Comparison of ENCODE assay signal across 1 cellular context in genomic region chr14:37595809-37596595, GRCh38.
TF ChIP-seq lines count a peak whose summit lies in the region.

No MANE protein-coding gene starts in this region.

TF ChIP-seq in HepG2, 621 proteins besides CTCF, POLR2A, EP300 and RAD21 (continued from another document and continues in another):
- TF ChIP-seq KIAA2018 (CRISPR knock-in tag; IDR thresholded peaks at IDR 0.05; ENCODE audit: borderline replicate concordance) (no peak), POLR2AphosphoS2 (IDR thresholded peaks at IDR 0.05; ENCODE audit: low read depth, low read length) (0 out of 2 replicates have a peak, but pooled peaks have one; percentile 63), ZC3H4 (CRISPR knock-in tag; IDR thresholded peaks at IDR 0.05; ENCODE audit: borderline replicate concordance) (no peak), BRCA1 (CRISPR knock-in tag; IDR thresholded peaks at IDR 0.05) (peak; percentile 61), CENPX (CRISPR knock-in tag; IDR thresholded peaks at IDR 0.05) (no peak), ZNF280D (CRISPR knock-in tag; IDR thresholded peaks at IDR 0.05) (peak; percentile 80; the same call in 1 of the 2 replicates), NCOA5 (CRISPR knock-in tag; IDR thresholded peaks at IDR 0.05) (no peak), ELK4 (CRISPR knock-in tag; IDR thresholded peaks at IDR 0.05; ENCODE audit: borderline replicate concordance) (peak; percentile 45; the same call in 1 of the 2 replicates), ZNF850 (CRISPR knock-in tag; conservative IDR thresholded peaks at IDR 0.05) (peak; percentile 76; the same call in 1 of the 2 replicates), ZNF33B (CRISPR knock-in tag; IDR thresholded peaks at IDR 0.05) (peak; percentile 82), RARA (CRISPR knock-in tag; IDR thresholded peaks at IDR 0.05) (peak; percentile 94), ZNF614 (CRISPR knock-in tag; IDR thresholded peaks at IDR 0.05; ENCODE audit: borderline replicate concordance) (peak; percentile 98), YEATS4 (CRISPR knock-in tag; IDR thresholded peaks at IDR 0.05; ENCODE audit: borderline replicate concordance) (peak; percentile 91), REXO4 (CRISPR knock-in tag; IDR thresholded peaks at IDR 0.05; ENCODE audit: borderline replicate concordance) (no peak), ZNF629 (CRISPR knock-in tag; conservative IDR thresholded peaks at IDR 0.05) (peak; percentile 62; the same call in 1 of the 2 replicates), SP5 (CRISPR knock-in tag; IDR thresholded peaks at IDR 0.05; ENCODE audit: borderline replicate concordance, low read depth) (peak; percentile 95), ZNF839 (CRISPR knock-in tag; IDR thresholded peaks at IDR 0.05; ENCODE audit: borderline replicate concordance) (peak; percentile 88), SIX4 (CRISPR knock-in tag; IDR thresholded peaks at IDR 0.05) (peak; percentile 37), TOPORS (CRISPR knock-in tag; IDR thresholded peaks at IDR 0.05) (peak; percentile 67), TCF7 (IDR thresholded peaks at IDR 0.05; ENCODE audit: low read depth) (no peak), MXD4 (CRISPR knock-in tag; IDR thresholded peaks at IDR 0.05) (peak; percentile 92), ZNF205 (CRISPR knock-in tag; IDR thresholded peaks at IDR 0.05) (peak; percentile 93), ZNF687 (CRISPR knock-in tag; IDR thresholded peaks at IDR 0.05) (peak; percentile 99), SYNCRIP (IDR thresholded peaks at IDR 0.05; ENCODE audit: insufficient read depth, low read depth, low read length) (no peak), NFE2L1 (CRISPR knock-in tag; IDR thresholded peaks at IDR 0.05; ENCODE audit: borderline replicate concordance) (peak; percentile 40; the same call in 1 of the 2 replicates), HNRNPLL (IDR thresholded peaks at IDR 0.05; ENCODE audit: low read depth, low read length, poor library complexity, severe bottlenecking) (peak; percentile 46), ZNF121 (CRISPR knock-in tag; IDR thresholded peaks at IDR 0.05) (peak; percentile 24; the same call in 1 of the 2 replicates), CBFB (CRISPR knock-in tag; IDR thresholded peaks at IDR 0.05) (peak; percentile 21; the same call in 1 of the 2 replicates), ZBTB42 (CRISPR knock-in tag; IDR thresholded peaks at IDR 0.05) (peak; percentile 97), ZIK1 (CRISPR knock-in tag; IDR thresholded peaks at IDR 0.05; ENCODE audit: borderline replicate concordance, low read depth) (peak; percentile 46; the same call in 1 of the 2 replicates), MTA1 (CRISPR knock-in tag; IDR thresholded peaks at IDR 0.05; ENCODE audit: borderline replicate concordance) (peak; percentile 98), TP53 (CRISPR knock-in tag; conservative IDR thresholded peaks at IDR 0.05) (peak; percentile 95)
- TF ChIP-seq, protein P1, sequence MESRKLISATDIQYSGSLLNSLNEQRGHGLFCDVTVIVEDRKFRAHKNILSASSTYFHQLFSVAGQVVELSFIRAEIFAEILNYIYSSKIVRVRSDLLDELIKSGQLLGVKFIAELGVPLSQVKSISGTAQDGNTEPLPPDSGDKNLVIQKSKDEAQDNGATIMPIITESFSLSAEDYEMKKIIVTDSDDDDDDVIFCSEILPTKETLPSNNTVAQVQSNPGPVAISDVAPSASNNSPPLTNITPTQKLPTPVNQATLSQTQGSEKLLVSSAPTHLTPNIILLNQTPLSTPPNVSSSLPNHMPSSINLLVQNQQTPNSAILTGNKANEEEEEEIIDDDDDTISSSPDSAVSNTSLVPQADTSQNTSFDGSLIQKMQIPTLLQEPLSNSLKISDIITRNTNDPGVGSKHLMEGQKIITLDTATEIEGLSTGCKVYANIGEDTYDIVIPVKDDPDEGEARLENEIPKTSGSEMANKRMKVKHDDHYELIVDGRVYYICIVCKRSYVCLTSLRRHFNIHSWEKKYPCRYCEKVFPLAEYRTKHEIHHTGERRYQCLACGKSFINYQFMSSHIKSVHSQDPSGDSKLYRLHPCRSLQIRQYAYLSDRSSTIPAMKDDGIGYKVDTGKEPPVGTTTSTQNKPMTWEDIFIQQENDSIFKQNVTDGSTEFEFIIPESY (CRISPR knock-in tag; IDR thresholded peaks at IDR 0.05), result no peak
- TF ChIP-seq, protein P2, sequence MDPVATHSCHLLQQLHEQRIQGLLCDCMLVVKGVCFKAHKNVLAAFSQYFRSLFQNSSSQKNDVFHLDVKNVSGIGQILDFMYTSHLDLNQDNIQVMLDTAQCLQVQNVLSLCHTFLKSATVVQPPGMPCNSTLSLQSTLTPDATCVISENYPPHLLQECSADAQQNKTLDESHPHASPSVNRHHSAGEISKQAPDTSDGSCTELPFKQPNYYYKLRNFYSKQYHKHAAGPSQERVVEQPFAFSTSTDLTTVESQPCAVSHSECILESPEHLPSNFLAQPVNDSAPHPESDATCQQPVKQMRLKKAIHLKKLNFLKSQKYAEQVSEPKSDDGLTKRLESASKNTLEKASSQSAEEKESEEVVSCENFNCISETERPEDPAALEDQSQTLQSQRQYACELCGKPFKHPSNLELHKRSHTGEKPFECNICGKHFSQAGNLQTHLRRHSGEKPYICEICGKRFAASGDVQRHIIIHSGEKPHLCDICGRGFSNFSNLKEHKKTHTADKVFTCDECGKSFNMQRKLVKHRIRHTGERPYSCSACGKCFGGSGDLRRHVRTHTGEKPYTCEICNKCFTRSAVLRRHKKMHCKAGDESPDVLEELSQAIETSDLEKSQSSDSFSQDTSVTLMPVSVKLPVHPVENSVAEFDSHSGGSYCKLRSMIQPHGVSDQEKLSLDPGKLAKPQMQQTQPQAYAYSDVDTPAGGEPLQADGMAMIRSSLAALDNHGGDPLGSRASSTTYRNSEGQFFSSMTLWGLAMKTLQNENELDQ (CRISPR knock-in tag; IDR thresholded peaks at IDR 0.05; ENCODE audit: borderline replicate concordance), result no peak; the same call in 1 of the 2 replicates
- TF ChIP-seq, protein P3, sequence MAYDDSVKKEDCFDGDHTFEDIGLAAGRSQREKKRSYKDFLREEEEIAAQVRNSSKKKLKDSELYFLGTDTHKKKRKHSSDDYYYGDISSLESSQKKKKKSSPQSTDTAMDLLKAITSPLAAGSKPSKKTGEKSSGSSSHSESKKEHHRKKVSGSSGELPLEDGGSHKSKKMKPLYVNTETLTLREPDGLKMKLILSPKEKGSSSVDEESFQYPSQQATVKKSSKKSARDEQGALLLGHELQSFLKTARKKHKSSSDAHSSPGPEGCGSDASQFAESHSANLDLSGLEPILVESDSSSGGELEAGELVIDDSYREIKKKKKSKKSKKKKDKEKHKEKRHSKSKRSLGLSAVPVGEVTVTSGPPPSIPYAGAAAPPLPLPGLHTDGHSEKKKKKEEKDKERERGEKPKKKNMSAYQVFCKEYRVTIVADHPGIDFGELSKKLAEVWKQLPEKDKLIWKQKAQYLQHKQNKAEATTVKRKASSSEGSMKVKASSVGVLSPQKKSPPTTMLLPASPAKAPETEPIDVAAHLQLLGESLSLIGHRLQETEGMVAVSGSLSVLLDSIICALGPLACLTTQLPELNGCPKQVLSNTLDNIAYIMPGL (CRISPR knock-in tag; IDR thresholded peaks at IDR 0.05; ENCODE audit: borderline replicate concordance in 1 of 2, low read depth in 1 of 2), result peak; percentile 96 to 97
